Comparison of ENCODE assay signal across 16 cellular contexts in genomic region chr5:147968855-147969254, GRCh38.
"Had no signal": no experiment of that assay in that cellular context is flagged by ENCODE, and none has a peak within 500 bp of the region (broad histone marks: within the 10 kb centered on the region; RNA-seq: fewer than 3 reads in every experiment).

No MANE protein-coding gene starts in this region.

- H3K27me3 ChIP-seq: left lung, tibial nerve had no signal

- H3K9me3 Mint-ChIP-seq: activated naive CD4-positive, alpha-beta T cell treated with anti-CD3 and anti-CD28 coated beads, Interleukin-2, amount 50 U/mL, for 24 hours; nephron; stimulated activated naive CD8-positive, alpha-beta T cell treated with anti-CD3 and anti-CD28 coated beads, Interleukin-15, Interleukin-2, amounts not matched to agents 100 ng/mL and 50 ng/mL, for 24 hours had no signal

- H3K4me3 ChIP-seq: dorsolateral prefrontal cortex, left lung, tibial nerve had no signal

- H3K27me3 Mint-ChIP-seq: progenitor cell of endocrine pancreas had no signal

- H3K27ac ChIP-seq: dorsolateral prefrontal cortex, left lung, tibial nerve, VCaP had no signal

- H3K4me3 Mint-ChIP-seq: activated naive CD4-positive, alpha-beta T cell treated with anti-CD3 and anti-CD28 coated beads, Interleukin-2, amount 50 U/mL, for 24 hours; nephron; stimulated activated naive CD8-positive, alpha-beta T cell treated with anti-CD3 and anti-CD28 coated beads, Interleukin-15, Interleukin-2, amounts not matched to agents 100 ng/mL and 50 ng/mL, for 24 hours had no signal

- H3K36me3 ChIP-seq: left lung, tibial nerve had no signal

- H3K4me1 Mint-ChIP-seq: activated naive CD4-positive, alpha-beta T cell treated with anti-CD3 and anti-CD28 coated beads, Interleukin-2, amount 50 U/mL, for 24 hours; nephron had no signal

- H3K27ac Mint-ChIP-seq: activated naive CD4-positive, alpha-beta T cell treated with anti-CD3 and anti-CD28 coated beads, Interleukin-2, amount 50 U/mL, for 24 hours; nephron; progenitor cell of endocrine pancreas; stimulated activated naive CD8-positive, alpha-beta T cell treated with anti-CD3 and anti-CD28 coated beads, Interleukin-15, Interleukin-2, amounts not matched to agents 100 ng/mL and 50 ng/mL, for 24 hours had no signal

- H3K9me3 ChIP-seq: left lung, tibial nerve had no signal

- DNase-seq: activated CD4-positive, alpha-beta T cell treated with anti-CD3 and anti-CD28 coated beads, Interleukin-2, amount 50 U/mL, for 1 hour; activated CD4-positive, CD25-positive, alpha-beta regulatory T cell treated with anti-CD3 and anti-CD28 coated beads, Interleukin-2, amount 50 U/mL, for 72 hours; activated CD8-positive, alpha-beta memory T cell treated with anti-CD3 and anti-CD28 coated beads, Interleukin-2, amount 50 U/mL, for 4 hours; activated effector memory CD4-positive, alpha-beta T cell treated with anti-CD3 and anti-CD28 coated beads, Interleukin-2, amount 50 U/mL, for 16 hours; activated T-cell treated with anti-CD3 and anti-CD28 coated beads, Interleukin-2, amount 50 U/mL, for 48 hours; dorsolateral prefrontal cortex; head of caudate nucleus; left lung; midbrain; nucleus accumbens had no signal

- H3K4me1 ChIP-seq: left lung had no signal

- H3K36me3 Mint-ChIP-seq: activated naive CD4-positive, alpha-beta T cell treated with anti-CD3 and anti-CD28 coated beads, Interleukin-2, amount 50 U/mL, for 24 hours had no signal

- ATAC-seq: left lung had no signal
